In genomic region chr22:31296258-31296657, GRCh38 we compare ENCODE assay signal across 8 cellular contexts. TPM values are rescaled to one million over a fixed set of nuclear protein-coding genes. Genes with fewer than 3 reads are reported as not detected.
DNase-seq lines count a peak whose midpoint lies in the region; ATAC-seq and TF ChIP-seq lines count a peak whose summit lies in the region.

No MANE protein-coding gene starts in this region.

- H3K4me2 ChIP-seq in mammary epithelial cell (ENCODE audit: insufficient read depth, low read depth, low read length) = peak overlapping the region; percentile 61

- DNase-seq in heart right ventricle (no peak), left ventricle myocardium superior (no peak), mammary epithelial cell (peak; percentile 76), midbrain (lab: John Stamatoyannopoulos, UW) (peak; percentile 15), upper lobe of left lung (no peak), NCI-H82 (lab: John Stamatoyannopoulos, UW) (no peak), pons (ENCODE audit: low spot score) (no peak)
- no peak for DNase-seq in effector CD4-positive, alpha-beta T cell

- CTCF ChIA-PET in mammary epithelial cell (lab: Charles Lee; ENCODE audit: low non-redundant PET) = no interaction called here

- H3K27me3 ChIP-seq in heart right ventricle (no peaks in the 10 kb centered on the region), mammary epithelial cell (ENCODE audit: insufficient read depth, low read length) (no peaks in the 10 kb centered on the region), upper lobe of left lung (no peaks in the 10 kb centered on the region)

- H3K9me3 ChIP-seq in heart right ventricle (no peaks in the 10 kb centered on the region), mammary epithelial cell (replicated peaks; ENCODE audit: insufficient read depth, low read length) (no peaks in the 10 kb centered on the region), upper lobe of left lung (no peaks in the 10 kb centered on the region)

- TF ChIP-seq CTCF in heart right ventricle (IDR thresholded peaks at IDR 0.05) = no peak
- TF ChIP-seq CTCF in mammary epithelial cell (conservative IDR thresholded peaks at IDR 0.05 in 1 of 2, IDR thresholded peaks at IDR 0.05 in 1 of 2; ENCODE audit: extremely low read depth in 1 of 2, insufficient read depth in 1 of 2, low read depth in 1 of 2, low read length in 2 of 2) = no peak
- no peak for TF ChIP-seq CTCF in upper lobe of left lung (IDR thresholded peaks at IDR 0.05)

- intact Hi-C loops in heart right ventricle (cut with DNase I) (no loop called here), left ventricle myocardium superior (cut with micrococcal nuclease) (no loop called here), mammary epithelial cell (cut with micrococcal nuclease) (no loop called here)

- H3K27ac ChIP-seq in heart right ventricle (peak overlapping the region in 9 of 10 donors; percentile 16 to 83 (median 48)), mammary epithelial cell (ENCODE audit: insufficient read depth, low read depth, low read length) (peak overlapping the region; percentile 71), upper lobe of left lung (peak overlapping the region; percentile 63 to 97 (median 76))

- H3K4me3 ChIP-seq in heart right ventricle = peak overlapping the region in 1 of 10 donors; percentile 11
- no peak overlapping the region for H3K4me3 ChIP-seq in mammary epithelial cell (replicated peaks in 1 of 3; ENCODE audit: insufficient read depth in 1 of 3, low read depth in 2 of 3, low read length in 3 of 3)
- H3K4me3 ChIP-seq in upper lobe of left lung = no peak overlapping the region

- no peak for TF ChIP-seq POLR2A in upper lobe of left lung (IDR thresholded peaks at IDR 0.05)

- ATAC-seq in heart right ventricle = no peak
- ATAC-seq in left ventricle myocardium superior = no peak
- ATAC-seq in upper lobe of left lung (ENCODE audit: low FRiP score in 2 of 2) = peak in 1 of 2 donors; percentile 59

- no TSS peak for BruUV-seq in mammary epithelial cell (replicated peaks; lab: Mats Ljungman, UMichigan)

- dilution Hi-C loops in mammary epithelial cell (cut with HindIII; ENCODE audit: low sequenced_read_pairs) = no loop called here

- no peaks in the 10 kb centered on the region for H4K20me1 ChIP-seq in mammary epithelial cell (ENCODE audit: insufficient read depth, low read length)

- H3K36me3 ChIP-seq in heart right ventricle (no peaks in the 10 kb centered on the region), mammary epithelial cell (ENCODE audit: insufficient read depth, low read length) (no peaks in the 10 kb centered on the region), upper lobe of left lung (no peaks in the 10 kb centered on the region)

- peaks cover 4 to 54% (median 37%) of the 10 kb centered on the region in 9 donors for H3K4me1 ChIP-seq in heart right ventricle
- H3K4me1 ChIP-seq in mammary epithelial cell (ENCODE audit: insufficient read depth, low read length) = peaks cover 30% of the 10 kb centered on the region
- peaks cover 34 to 50% (median 42%) of the 10 kb centered on the region in 4 donors for H3K4me1 ChIP-seq in upper lobe of left lung

- peak overlapping the region; percentile 19 for H2AFZ ChIP-seq in mammary epithelial cell (ENCODE audit: low read depth, low read length)

- in situ Hi-C loops in mammary epithelial cell (cut with MboI; ENCODE audit: low sequenced_read_pairs in 2 of 2) = no loop called here

- 45 to 67% methylated on average over 4 of the region's 4 CpGs for WGBS in heart right ventricle, 2 donors
- WGBS in mammary epithelial cell (ENCODE audit: low coverage, missing lambda C conversion rate) = 75% methylated on average over 4 of the region's 4 CpGs
- WGBS in upper lobe of left lung, 2 donors = 36 to 40% methylated on average over 4 of the region's 4 CpGs

- no peak for TF ChIP-seq EP300 in upper lobe of left lung (IDR thresholded peaks at IDR 0.05)

- no peak overlapping the region for H3K9ac ChIP-seq in mammary epithelial cell (ENCODE audit: insufficient read depth, low read length)

- no peaks in the 10 kb centered on the region for H3K79me2 ChIP-seq in mammary epithelial cell (ENCODE audit: insufficient read depth, low read length)

RNA-seq across cellular contexts. Expression of gene PIK3IP1, which starts 4.0 kb away (rescaled TPM):
- total RNA-seq in heart right ventricle = 10 to 100 TPM in 9 of 10 donors, 1 to 10 TPM in 1; 3.6 to 28.6 (median 17.6) TPM
- polyA plus RNA-seq in heart right ventricle = 1 to 10 TPM; 3.7 to 7.9 TPM
- 15.3 TPM for total RNA-seq in left ventricle myocardium superior
- 10 to 100 TPM in 1 of 2 donors, 1 to 10 TPM in 1; 2.9 to 14.2 TPM for total RNA-seq in mammary epithelial cell
- 2.8 TPM for polyA plus RNA-seq in mammary epithelial cell
- polyA minus RNA-seq in mammary epithelial cell = 0.31 TPM
- 10 to 100 TPM; 38.9 to 97.1 (median 65.8) TPM for total RNA-seq in upper lobe of left lung

RNA-seq across cellular contexts. Expression of gene PATZ1, which starts 49.9 kb away (rescaled TPM):
- total RNA-seq in heart right ventricle (10 to 100 TPM; 10.8 to 16.9 (median 14.1) TPM), left ventricle myocardium superior (11.5 TPM), mammary epithelial cell (1 to 10 TPM; 7.2 to 8.3 TPM), upper lobe of left lung (10 to 100 TPM; 18.2 to 29.7 (median 24.0) TPM)
- polyA plus RNA-seq in heart right ventricle (10 to 100 TPM in 1 of 2 donors, 1 to 10 TPM in 1; 6.6 to 12.5 TPM), mammary epithelial cell (4.7 TPM)
- 13.1 TPM for polyA minus RNA-seq in mammary epithelial cell

Comparison
In these comparisons a context has a peak if more than half of its experiments do, and no peak if none do; other contexts are left out.
1. DNase-seq: peak in mammary epithelial cell (single experiment) and midbrain (single experiment); none in heart right ventricle (0 of 2), left ventricle myocardium superior (single experiment), upper lobe of left lung (0 of 2), effector CD4-positive, alpha-beta T cell (single experiment), NCI-H82 (single experiment) and pons (single experiment).
2. Peak in every context shown above with its lines, with median percentiles within 50 percentile points of each other: H3K27ac ChIP-seq.